In the genomic region with DNA sequence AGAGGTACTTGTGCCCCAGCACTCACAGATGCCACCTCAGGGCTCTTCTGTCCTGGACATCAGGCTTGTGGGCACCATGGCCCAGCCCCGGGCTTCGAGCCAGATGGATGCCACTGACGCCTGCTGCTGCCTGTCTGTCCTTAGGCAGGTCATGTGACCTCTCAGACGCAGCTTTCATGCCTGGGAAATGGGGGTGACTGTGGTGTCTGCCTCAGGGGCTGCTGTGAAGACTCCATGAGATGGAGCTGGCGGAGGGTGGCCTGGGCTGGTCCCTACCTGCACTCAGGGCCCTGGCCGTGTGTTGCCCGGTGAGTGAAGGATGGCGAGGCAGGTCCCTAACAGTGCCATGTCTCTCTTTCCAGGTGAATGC, we compare ENCODE assay signal across 25 cellular contexts. TPM values are rescaled to one million over a fixed set of nuclear protein-coding genes. Genes with fewer than 3 reads are reported as not detected.
"Had no signal": no experiment of that assay in that cellular context is flagged by ENCODE, and none has a peak within 500 bp of the region (broad histone marks: within the 10 kb centered on the region; RNA-seq: fewer than 3 reads in every experiment).

No MANE protein-coding gene starts in this region.

- H3K27ac Mint-ChIP-seq: natural killer cell; progenitor cell of endocrine pancreas; stimulated activated effector memory CD8-positive, alpha-beta T cell treated with anti-CD3 and anti-CD28 coated beads, Interleukin-12 subunit alpha, Interleukin-12 subunit beta, amount 100 ng/mL, for 72 hours; type B pancreatic cell had no signal

- H3K4me1 Mint-ChIP-seq: natural killer cell had no signal

- DNase-seq: colonic mucosa; effector CD4-positive, alpha-beta T cell; heart left ventricle; hippocampal formation; kidney glomerular epithelial cell; natural killer cell; occipital lobe; stimulated activated CD4-positive, alpha-beta T cell treated with anti-CD3 and anti-CD28 coated beads, Interleukin-4, amount 100 ng/mL, for 1 hour; stimulated activated CD8-positive, alpha-beta memory T cell treated with anti-CD3 and anti-CD28 coated beads, Interleukin-4, amount 100 ng/mL, for 48 hours; stimulated activated naive CD8-positive, alpha-beta T cell treated with anti-CD3 and anti-CD28 coated beads, Interleukin-15, Interleukin-2, amounts not matched to agents 100 U/mL and 50 U/mL, for 24 hours; thyroid gland had no signal

- H3K27me3 ChIP-seq: thyroid gland had no signal

- H3K4me3 ChIP-seq: colonic mucosa, heart left ventricle, pancreas, suprapubic skin, thyroid gland had no signal

- H3K4me3 Mint-ChIP-seq: natural killer cell; neural crest cell; stimulated activated effector memory CD8-positive, alpha-beta T cell treated with anti-CD3 and anti-CD28 coated beads, Interleukin-12 subunit alpha, Interleukin-12 subunit beta, amount 100 ng/mL, for 72 hours; type B pancreatic cell had no signal

- H3K9me3 ChIP-seq: colonic mucosa, heart left ventricle, pancreas, suprapubic skin, thyroid gland had no signal

- H3K27ac ChIP-seq: colonic mucosa, heart left ventricle, pancreas, suprapubic skin, thyroid gland had no signal

- H3K4me1 ChIP-seq: colonic mucosa, heart left ventricle, pancreas had no signal

- H3K36me3 Mint-ChIP-seq: natural killer cell; stimulated activated effector memory CD8-positive, alpha-beta T cell treated with anti-CD3 and anti-CD28 coated beads, Interleukin-12 subunit alpha, Interleukin-12 subunit beta, amount 100 ng/mL, for 72 hours; type B pancreatic cell had no signal

- H3K36me3 ChIP-seq: colonic mucosa, heart left ventricle, pancreas, suprapubic skin, thyroid gland had no signal

- ATAC-seq: esophagus mucosa; heart left ventricle; natural killer cell; pancreas; right cardiac atrium; stimulated activated effector memory CD8-positive, alpha-beta T cell treated with anti-CD3 and anti-CD28 coated beads, Interleukin-12 subunit alpha, Interleukin-12 subunit beta, amount 100 ng/mL, for 72 hours; stimulated activated naive CD8-positive, alpha-beta T cell treated with anti-CD3 and anti-CD28 coated beads, Interleukin-15, Interleukin-2, amounts not matched to agents 100 U/mL and 50 U/mL, for 24 hours had no signal

- H3K9me3 Mint-ChIP-seq: natural killer cell; neural crest cell; stimulated activated effector memory CD8-positive, alpha-beta T cell treated with anti-CD3 and anti-CD28 coated beads, Interleukin-12 subunit alpha, Interleukin-12 subunit beta, amount 100 ng/mL, for 72 hours; type B pancreatic cell had no signal

RNA-seq across cellular contexts. Expression of gene CPZ, which starts 6.5 kb away (rescaled TPM):
- total RNA-seq: dermis microvascular lymphatic vessel endothelial cell, lung microvascular endothelial cell, mononuclear cell, natural killer cell, neural crest cell had no signal

RNA-seq across cellular contexts. Expression of gene GPR78, which starts 18.9 kb away (rescaled TPM):
- total RNA-seq: colonic mucosa, dermis microvascular lymphatic vessel endothelial cell, glomerular endothelial cell, liver, lung microvascular endothelial cell, mesenteric fat pad, mononuclear cell, natural killer cell, neural crest cell, occipital lobe, pancreas, suprapubic skin, thyroid gland had no signal
- polyA plus RNA-seq: heart left ventricle, liver had no signal
